14 cellular contexts compared by ENCODE assay signal in genomic region chr7:157577796-157578339, GRCh38.
DNase-seq lines count a peak whose midpoint lies in the region; ATAC-seq and TF ChIP-seq lines count a peak whose summit lies in the region.
"Had no signal": no experiment of that assay in that cellular context is flagged by ENCODE, and none has a peak within 500 bp of the region (broad histone marks: within the 10 kb centered on the region; RNA-seq: fewer than 3 reads in every experiment).

No MANE protein-coding gene starts in this region.

- H3K9me3 Mint-ChIP-seq in chondrocyte (ENCODE audit: low read depth): no peaks in the 10 kb centered on the region
- H3K9me3 Mint-ChIP-seq in stimulated activated effector memory CD8-positive, alpha-beta T cell treated with anti-CD3 and anti-CD28 coated beads, Interleukin-12 subunit alpha, Interleukin-12 subunit beta, amount 100 ng/mL, for 72 hours: no peaks in the 10 kb centered on the region
- H3K9me3 Mint-ChIP-seq: CD8-positive, alpha-beta T cell; H9 had no signal

- H3K4me3 Mint-ChIP-seq in chondrocyte (ENCODE audit: unreplicated experiment): no peak overlapping the region
- H3K4me3 Mint-ChIP-seq in stimulated activated effector memory CD8-positive, alpha-beta T cell treated with anti-CD3 and anti-CD28 coated beads, Interleukin-12 subunit alpha, Interleukin-12 subunit beta, amount 100 ng/mL, for 72 hours: no peak overlapping the region
- H3K4me3 Mint-ChIP-seq: B cell; CD8-positive, alpha-beta T cell; H9 had no signal

- peaks cover 10% of the 10 kb centered on the region for H3K4me1 ChIP-seq in Loucy (ENCODE audit: insufficient read depth, low read length, poor library complexity, severe bottlenecking)

- H3K27ac Mint-ChIP-seq in chondrocyte (ENCODE audit: unreplicated experiment): no peak overlapping the region
- H3K27ac Mint-ChIP-seq in stimulated activated effector memory CD8-positive, alpha-beta T cell treated with anti-CD3 and anti-CD28 coated beads, Interleukin-12 subunit alpha, Interleukin-12 subunit beta, amount 100 ng/mL, for 72 hours: no peak overlapping the region
- H3K27ac Mint-ChIP-seq: B cell; CD8-positive, alpha-beta T cell; H9 had no signal

- intact Hi-C loops in posterior vena cava (cut with DNase I): no loop called here

- H3K4me2 ChIP-seq in Loucy (ENCODE audit: low read depth, low read length, poor library complexity, severe bottlenecking): peak overlapping the region; percentile 64

- DNase-seq in chondrocyte (ENCODE audit: low spot score) (peak; percentile 85), posterior vena cava (ENCODE audit: low spot score) (peak; percentile 75)
- no peak for DNase-seq in stimulated activated effector memory CD8-positive, alpha-beta T cell treated with anti-CD3 and anti-CD28 coated beads, Interleukin-12 subunit alpha, Interleukin-12 subunit beta, amount 100 ng/mL, for 72 hours (ENCODE audit: low spot score in 2 of 2)
- DNase-seq: Calu3; CD8-positive, alpha-beta T cell; DMS79 treated with DMSO at 0.1 percent for 48 hours; EL; H9 had no signal

- H2AFZ ChIP-seq in Loucy (ENCODE audit: low read length): no peak overlapping the region

- no peaks in the 10 kb centered on the region for H4K20me1 ChIP-seq in Loucy (ENCODE audit: insufficient read depth, low read length, poor library complexity, severe bottlenecking)
- H4K20me1 ChIP-seq: BLaER1 treated with 17β-estradiol and CSF1 and Interleukin-3, amounts not matched to agents 10 nM and 100 nM had no signal

- H3K27me3 ChIP-seq in Loucy (ENCODE audit: insufficient read depth, low read length, poor library complexity, severe bottlenecking): no peaks in the 10 kb centered on the region

- H3K79me2 ChIP-seq in Loucy (ENCODE audit: insufficient read depth, low read length): no peaks in the 10 kb centered on the region

- H3K36me3 ChIP-seq in Loucy (ENCODE audit: insufficient read depth, low read length): no peaks in the 10 kb centered on the region
- H3K36me3 ChIP-seq: BLaER1 treated with 17β-estradiol and CSF1 and Interleukin-3, amounts not matched to agents 10 nM and 100 nM had no signal

- no peak overlapping the region for H3K4me3 ChIP-seq in Loucy (ENCODE audit: low read length, poor library complexity, severe bottlenecking)
- H3K4me3 ChIP-seq: BLaER1 treated with 17β-estradiol and CSF1 and Interleukin-3, amounts not matched to agents 10 nM and 100 nM; GM12878 had no signal

- H3F3A ChIP-seq in Loucy (ENCODE audit: low read depth): no peaks in the 10 kb centered on the region

- H3K9me3 ChIP-seq in Loucy (ENCODE audit: insufficient read depth, low read depth, low read length): no peaks in the 10 kb centered on the region

- H3K4me1 Mint-ChIP-seq in chondrocyte (ENCODE audit: low read depth): no peaks in the 10 kb centered on the region
- peaks cover 35% of the 10 kb centered on the region for H3K4me1 Mint-ChIP-seq in stimulated activated effector memory CD8-positive, alpha-beta T cell treated with anti-CD3 and anti-CD28 coated beads, Interleukin-12 subunit alpha, Interleukin-12 subunit beta, amount 100 ng/mL, for 72 hours

- TF ChIP-seq CTCF in Loucy (conservative IDR thresholded peaks at IDR 0.05; ENCODE audit: low read length) (no peak), chondrocyte (IDR thresholded peaks at IDR 0.05) (no peak)

- no peaks in the 10 kb centered on the region for H3K36me3 Mint-ChIP-seq in chondrocyte (ENCODE audit: low read depth)
- H3K36me3 Mint-ChIP-seq in stimulated activated effector memory CD8-positive, alpha-beta T cell treated with anti-CD3 and anti-CD28 coated beads, Interleukin-12 subunit alpha, Interleukin-12 subunit beta, amount 100 ng/mL, for 72 hours: peaks cover 15% of the 10 kb centered on the region
- H3K36me3 Mint-ChIP-seq: CD8-positive, alpha-beta T cell had no signal

- no peak overlapping the region for H3K9ac ChIP-seq in Loucy (ENCODE audit: low read depth, low read length, poor library complexity, severe bottlenecking)
- H3K9ac ChIP-seq: BLaER1 treated with 17β-estradiol and CSF1 and Interleukin-3, amounts not matched to agents 10 nM and 100 nM had no signal

- H3K27me3 Mint-ChIP-seq in chondrocyte (ENCODE audit: low read depth): peaks cover 18% of the 10 kb centered on the region

- no peak for ATAC-seq in stimulated activated effector memory CD8-positive, alpha-beta T cell treated with anti-CD3 and anti-CD28 coated beads, Interleukin-12 subunit alpha, Interleukin-12 subunit beta, amount 100 ng/mL, for 72 hours
- ATAC-seq in GM18511 (IDR thresholded peaks at IDR 0.05; ENCODE audit: unreplicated experiment) (no peak), HG02885 (IDR thresholded peaks at IDR 0.05; ENCODE audit: poor library complexity, unreplicated experiment) (no peak)
- ATAC-seq: GM12878 had no signal

- no peaks in the 10 kb centered on the region for H3K9me2 ChIP-seq in Loucy (replicated peaks; ENCODE audit: low read depth, low read length)

Comparison
In these comparisons a context has a peak if more than half of its experiments do, and no peak if none do; other contexts are left out.
1. DNase-seq: peak in chondrocyte (single experiment) and posterior vena cava (single experiment); none in stimulated activated effector memory CD8-positive, alpha-beta T cell treated with anti-CD3 and anti-CD28 coated beads, Interleukin-12 subunit alpha, Interleukin-12 subunit beta, amount 100 ng/mL, for 72 hours (0 of 2).